1 cellular context compared by ENCODE assay signal in the genomic region with DNA sequence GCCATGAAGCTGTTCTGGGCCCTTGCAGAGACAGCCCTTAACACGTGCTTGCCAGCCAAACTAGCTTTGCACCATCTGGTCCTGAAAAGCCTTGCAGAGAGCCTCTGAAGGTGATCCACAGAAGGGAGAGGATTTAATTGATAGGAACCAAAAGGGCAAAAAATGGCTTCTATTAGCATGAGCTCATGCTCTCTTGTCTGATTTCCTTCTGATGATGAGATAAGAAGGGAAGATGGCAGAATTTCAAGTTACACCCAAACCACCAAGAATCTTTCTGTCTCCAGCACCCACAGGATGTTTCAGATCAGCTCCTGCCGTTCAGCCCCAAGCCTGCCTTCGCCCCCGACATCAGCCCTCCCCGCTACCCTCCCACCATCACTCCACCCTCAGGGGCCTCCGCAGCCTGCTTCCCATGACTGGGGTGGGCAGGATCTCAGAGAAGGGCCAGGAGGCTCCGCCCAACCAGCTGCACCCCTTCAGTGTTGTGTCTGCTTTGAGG.
TF ChIP-seq lines count a peak whose summit lies in the region.

No MANE protein-coding gene starts in this region.

TF ChIP-seq in HEK293, 187 proteins besides CTCF, POLR2A, EP300 and RAD21:
- TF ChIP-seq PRDM2 (tag by site-specific recombination; IDR thresholded peaks at IDR 0.05; ENCODE audit: borderline replicate concordance): no peak
- peak; percentile 49; the same call in 1 of the 2 replicates for TF ChIP-seq EGR2 (tag by site-specific recombination; IDR thresholded peaks at IDR 0.05; ENCODE audit: low read depth)
- TF ChIP-seq ZNF585B (tag by site-specific recombination; IDR thresholded peaks at IDR 0.05): no peak
- no peak for TF ChIP-seq ZFP69B (tag by site-specific recombination; IDR thresholded peaks at IDR 0.05)
- TF ChIP-seq ZNF140 (tag by site-specific recombination; IDR thresholded peaks at IDR 0.05): no peak
- peak; percentile 49 for TF ChIP-seq ZFHX2 (tag by site-specific recombination; conservative IDR thresholded peaks at IDR 0.05)
- TF ChIP-seq ZNF791 (tag by site-specific recombination; IDR thresholded peaks at IDR 0.05): no peak
